8 cellular contexts compared by ENCODE assay signal in the genomic region with DNA sequence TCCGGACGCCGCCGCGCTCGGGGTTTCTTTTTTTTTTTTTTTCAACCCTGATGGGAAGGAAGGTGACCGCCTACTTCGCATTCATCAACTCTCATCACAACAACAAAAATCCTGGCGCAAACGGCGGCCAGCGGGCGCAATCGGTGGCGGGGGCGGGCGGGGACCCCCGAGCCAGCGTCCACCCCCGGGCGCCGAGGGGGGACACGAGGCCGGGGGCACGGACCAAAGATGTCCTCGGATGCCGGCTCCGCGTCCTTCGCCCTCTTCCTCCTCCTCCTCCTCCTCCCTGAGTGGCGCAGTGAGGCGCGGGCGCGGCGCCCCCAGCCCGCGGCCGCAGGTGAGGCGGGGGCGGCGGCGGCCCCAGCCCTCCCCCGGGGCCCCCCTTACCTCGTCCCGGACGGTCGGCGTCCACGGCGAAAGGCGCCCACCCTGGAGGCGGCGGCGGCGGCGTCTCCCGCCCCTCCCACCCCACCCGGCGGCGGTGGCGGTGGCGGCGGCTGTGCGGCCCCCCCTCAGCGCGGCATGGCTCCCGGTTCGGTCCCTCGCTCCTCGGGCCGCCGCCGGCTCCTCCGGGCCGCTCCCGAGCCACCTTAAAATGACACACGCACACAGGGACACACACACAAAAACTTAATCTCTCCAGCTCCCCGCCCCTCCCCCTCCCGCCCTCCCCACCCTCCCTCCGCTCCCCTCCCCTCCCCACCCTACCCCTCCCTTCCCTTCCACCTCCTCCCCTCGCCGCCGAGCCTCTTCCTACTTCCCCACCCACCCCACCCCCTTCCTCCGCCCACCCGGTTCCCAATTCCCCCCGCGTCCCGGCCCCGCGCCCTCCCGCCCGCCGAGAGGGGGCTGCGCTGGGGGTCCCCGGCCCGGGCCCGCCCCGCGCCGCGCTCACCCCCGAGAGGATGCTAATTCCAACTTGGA. TPM values are rescaled to one million over a fixed set of nuclear protein-coding genes. Genes with fewer than 3 reads are reported as not detected.
DNase-seq lines count a peak whose midpoint lies in the region; ATAC-seq, FAIRE-seq and TF ChIP-seq lines count a peak whose summit lies in the region.

Gene CTBP2, minus strand, starts transcription at position 632 of the 924 bp plus-strand sequence.

- H3K27me3 ChIP-seq in A673 (replicated peaks; ENCODE audit: insufficient read depth, low read depth, low read length, poor library complexity) = no peaks in the 10 kb centered on the region
- H3K27me3 ChIP-seq in duodenal mucosa (ENCODE audit: control insufficient read depth in 1 of 2, insufficient read depth in 2 of 2, low read length in 2 of 2) = no peaks in the 10 kb centered on the region
- peaks cover 3 to 63% of the 10 kb centered on the region in 2 experiments for H3K27me3 ChIP-seq in HepG2 (ENCODE audit: control insufficient read depth in 1 of 2, insufficient read depth in 2 of 2, low read length in 2 of 2)
- H3K27me3 ChIP-seq in stomach = no peaks in the 10 kb centered on the region

- POLR2A ChIA-PET in A673 (lab: Charles Lee; ENCODE audit: low non-redundant PET) (interaction anchor here (0.6 kb wide), 1 partner anchor 19 kb away, joined by 9 read pairs; no protein-coding TSS in a partner anchor), HepG2 (lab: Yijun Ruan, JAX) (no interaction called here)

- H3K4me3 ChIP-seq in A673 (ENCODE audit: low read depth, low read length, poor library complexity, severe bottlenecking) (peak within 1 kb of the TSS; percentile 91), duodenal mucosa (ENCODE audit: low read depth in 1 of 2, low read length in 2 of 2) (peak within 1 kb of the TSS; percentile 63 to 75), HepG2 (replicated peaks in 1 of 3; ENCODE audit: insufficient read depth in 1 of 3, low read depth in 2 of 3, low read length in 3 of 3) (peak within 1 kb of the TSS in 2 of 3 experiments; percentile 23 to 40; a peak in 4 of 6 replicates), stomach (peak within 1 kb of the TSS; percentile 78 to 92 (median 88))

- in situ Hi-C loops in GM13976 (cut with MboI; ENCODE audit: low sequenced_read_pairs, unreplicated experiment) = no loop called here
- in situ Hi-C loops in HepG2 (cut with HindIII; ENCODE audit: extremely low pct_ligation_motif_present, low pct_unique_long_range_greater_than_20kb) = no loop called here

- H4K20me1 ChIP-seq in HepG2 (ENCODE audit: insufficient read depth, low read length) = no peaks in the 10 kb centered on the region

- H3K9me3 ChIP-seq in A673 (ENCODE audit: low read depth, low read length, poor library complexity, severe bottlenecking) = no peaks in the 10 kb centered on the region
- H3K9me3 ChIP-seq in duodenal mucosa (ENCODE audit: control insufficient read depth in 1 of 2, low read length in 2 of 2) = no peaks in the 10 kb centered on the region
- no peaks in the 10 kb centered on the region for H3K9me3 ChIP-seq in HepG2 (ENCODE audit: low read length)
- H3K9me3 ChIP-seq in stomach = no peaks in the 10 kb centered on the region

- H3K4me2 ChIP-seq in HepG2 (ENCODE audit: low read depth, low read length) = peak within 1 kb of the TSS; percentile 27; the same call in 1 of the 2 replicates

- BruUV-seq in A673 (replicated peaks; lab: Mats Ljungman, UMichigan) = no TSS peak
- BruUV-seq in HepG2 (replicated peaks; lab: Mats Ljungman, UMichigan) = no TSS peak

- H3K9ac ChIP-seq in duodenal mucosa (ENCODE audit: low read depth in 1 of 2, low read length in 2 of 2) (peak within 1 kb of the TSS; percentile 54 to 61), HepG2 (ENCODE audit: insufficient read depth, low read depth, low read length) (no peak within 1 kb of the TSS)

- H3K27ac ChIP-seq in A673 (ENCODE audit: low read depth, low read length, poor library complexity, severe bottlenecking) (peak within 1 kb of the TSS; percentile 87), duodenal mucosa (ENCODE audit: low read depth, low read length) (peak within 1 kb of the TSS; percentile 88), HepG2 (ENCODE audit: extremely low read length, insufficient read depth, low read length) (no peak within 1 kb of the TSS), stomach (peak within 1 kb of the TSS; percentile 96 to 100 (median 98))

- no peak for TF ChIP-seq RAD21 in HepG2 (CRISPR knock-in tag; IDR thresholded peaks at IDR 0.05)

- H3K36me3 ChIP-seq in A673 (ENCODE audit: insufficient read depth, low read length, poor library complexity, severe bottlenecking) = no peaks in the 10 kb centered on the region
- no peaks in the 10 kb centered on the region for H3K36me3 ChIP-seq in duodenal mucosa (ENCODE audit: control insufficient read depth in 1 of 2, insufficient read depth in 2 of 2, low read length in 2 of 2)
- no peaks in the 10 kb centered on the region for H3K36me3 ChIP-seq in HepG2 (replicated peaks in 1 of 2; ENCODE audit: control insufficient read depth in 1 of 2, insufficient read depth in 2 of 2, low read length in 2 of 2)
- H3K36me3 ChIP-seq in stomach = no peaks in the 10 kb centered on the region

- CTCF ChIA-PET in A673 (lab: Charles Lee) (interaction anchor here (0.6 kb wide), 1 partner anchor 326 kb away, joined by 3 read pairs; no protein-coding TSS in a partner anchor), HepG2 (lab: Yijun Ruan, JAX; ENCODE audit: low intra/inter-chr PET ratio, low total read pairs) (no interaction called here)

- H3K79me2 ChIP-seq in HepG2 (ENCODE audit: insufficient read depth, low read length) = no peaks in the 10 kb centered on the region

- TF ChIP-seq POLR2A in HepG2 (IDR thresholded peaks at IDR 0.05; ENCODE audit: insufficient read depth in 1 of 2, low read depth in 2 of 2, low read length in 2 of 2) (no peak), stomach (IDR thresholded peaks at IDR 0.05) (no peak)

- H2AFZ ChIP-seq in HepG2 (ENCODE audit: low read length) = no peak within 1 kb of the TSS

- 6% methylated on average over 43 of the region's 103 CpGs for WGBS in HepG2 (ENCODE audit: low lambda C conversion rate)
- WGBS in stomach, 5 donors = 0 to 1% (median 0%) methylated on average over 40 to 98 of the region's 103 CpGs

- no peak for FAIRE-seq in HepG2 (lab: Jason Lieb, UNC)

- DNase-seq in A673 (ENCODE audit: low spot score) (peak; percentile 84), GM13976 (ENCODE audit: low spot score) (peak; percentile 56), RPMI7951 (ENCODE audit: low read depth) (peak; percentile 54), HepG2 (ENCODE audit: low spot score) (no peak), stomach (peak; percentile 54), NCI-H2029 (lab: John Stamatoyannopoulos, UW) (no peak)
- DNase-seq in stimulated activated naive CD4-positive, alpha-beta T cell (lab: John Stamatoyannopoulos, UW) = no peak

- intact Hi-C loops in A673 (cut with micrococcal nuclease; ENCODE audit: unreplicated experiment) = loop anchor here (2.0 to 10.0 kb wide), 2 partner anchors 105 to 469 kb away; no protein-coding TSS in a partner anchor
- intact Hi-C loops in HepG2 (cut with micrococcal nuclease; ENCODE audit: unreplicated experiment) = no loop called here
- intact Hi-C loops in stomach (cut with DNase I; ENCODE audit: low total_unique reads) = no loop called here

- no peak for TF ChIP-seq CTCF in A673 (conservative IDR thresholded peaks at IDR 0.05; ENCODE audit: low read depth, low read length)
- TF ChIP-seq CTCF in GM13976 (IDR thresholded peaks at IDR 0.05; ENCODE audit: borderline replicate concordance, control extremely low read depth, extremely low read depth, insufficient read depth, missing control alignments) = no peak
- no peak for TF ChIP-seq CTCF in HepG2 (CRISPR knock-in tag; IDR thresholded peaks at IDR 0.05)
- TF ChIP-seq CTCF in stomach (IDR thresholded peaks at IDR 0.05) = no peak

- peaks cover 39% of the 10 kb centered on the region for H3K4me1 ChIP-seq in A673 (ENCODE audit: insufficient read depth, low read length, poor library complexity, severe bottlenecking)
- peaks cover 12 to 20% of the 10 kb centered on the region in 2 donors for H3K4me1 ChIP-seq in duodenal mucosa (ENCODE audit: control insufficient read depth in 1 of 2, insufficient read depth in 2 of 2, low read length in 2 of 2)
- H3K4me1 ChIP-seq in HepG2 (ENCODE audit: insufficient read depth, low read length) = peaks cover 6% of the 10 kb centered on the region; the same call in 1 of the 2 replicates
- peaks cover 25 to 46% (median 38%) of the 10 kb centered on the region in 4 donors for H3K4me1 ChIP-seq in stomach

- no peak for TF ChIP-seq EP300 in HepG2 (IDR thresholded peaks at IDR 0.05; ENCODE audit: low read depth in 2 of 2, low read length in 2 of 2)
- no peak for TF ChIP-seq EP300 in HepG2 (CRISPR knock-in tag; IDR thresholded peaks at IDR 0.05; ENCODE audit: borderline replicate concordance)
- no peak for TF ChIP-seq EP300 in stomach (IDR thresholded peaks at IDR 0.05)

- no peak for ATAC-seq in HepG2

RNA-seq across cellular contexts. Expression of gene CTBP2, which starts in this region (rescaled TPM):
- total RNA-seq in A673 (2021) = 77.8 and 81.7 TPM in 2 replicates
- total RNA-seq in RPMI7951 (2014; rRNA removed; shearing (Covaris generic)) = 45.4 and 48.1 TPM in 2 replicates
- total RNA-seq in HepG2 (2016; rRNA removed; fragmentation: Illumina TruSeq; extraction: Trizol) = not detected in 2 replicates
- not detected in 2 replicates for total RNA-seq in HepG2 (2016; cell fraction: cytosol; rRNA removed; fragmentation: Illumina TruSeq; extraction: Trizol; ENCODE audit: low read depth)
- not detected in 2 replicates for total RNA-seq in HepG2 (2016; cell fraction: insoluble cytoplasmic fraction; rRNA removed; fragmentation: Illumina TruSeq; extraction: Trizol)
- total RNA-seq in HepG2 (2016; cell fraction: membrane; rRNA removed; fragmentation: Illumina TruSeq; extraction: Trizol) = not detected in 2 replicates
- total RNA-seq in HepG2 (2016; cell fraction: nucleus; rRNA removed; fragmentation: Illumina TruSeq; extraction: Trizol) = not detected in 2 replicates
- polyA plus RNA-seq in HepG2 (2011; rRNA removed) = 0.08 TPM in 1 of 2 replicates, not detected in the other
- polyA plus RNA-seq in HepG2 (2011; cell fraction: cytosol; rRNA removed) = 0.04 and 0.05 TPM in 2 replicates
- 0.02 TPM in 1 of 2 replicates, not detected in the other for polyA plus RNA-seq in HepG2 (2011; cell fraction: nucleus; rRNA removed)
- polyA plus RNA-seq in HepG2 (2012) = 0.08 TPM in 2 replicates
- not detected in 2 replicates for polyA plus RNA-seq in HepG2 (2016; cell fraction: cytosol; fragmentation: Illumina TruSeq; extraction: Trizol; ENCODE audit: low read depth)
- not detected in 2 replicates for polyA plus RNA-seq in HepG2 (2016; cell fraction: insoluble cytoplasmic fraction; fragmentation: Illumina TruSeq; extraction: Trizol; ENCODE audit: low read depth)
- not detected in 2 replicates for polyA plus RNA-seq in HepG2 (2016; cell fraction: membrane; fragmentation: Illumina TruSeq; extraction: Trizol; ENCODE audit: low read depth)
- not detected in 2 replicates for polyA plus RNA-seq in HepG2 (2016; cell fraction: nucleus; fragmentation: Illumina TruSeq; extraction: Trizol; ENCODE audit: insufficient read depth, low read depth)
- 1.2 and 101 TPM in 2 replicates for polyA minus RNA-seq in HepG2 (2011; rRNA and poly(A)+ RNA removed; ENCODE audit: low replicate concordance)
- 0.49 and 0.53 TPM in 2 replicates for polyA minus RNA-seq in HepG2 (2011; cell fraction: cytosol; rRNA and poly(A)+ RNA removed)
- 0.39 TPM in 1 of 2 replicates, not detected in the other for polyA minus RNA-seq in HepG2 (2011; cell fraction: nucleus; rRNA and poly(A)+ RNA removed)
- 100 to 1,000 TPM in 2 of 5 donors, 10 to 100 TPM in 3; 58.6 to 169 (median 80.5) TPM for total RNA-seq in stomach
- polyA plus RNA-seq in stomach = 10 to 100 TPM; 21.3 to 41.2 (median 34.6) TPM

Comparison
In these comparisons a context has a peak if more than half of its experiments do, and no peak if none do; other contexts are left out.
1. RNA of gene CTBP2 (total RNA-seq): 58.6 to 169 TPM in stomach, 77.8 to 81.7 TPM in A673 and 45.4 to 48.1 TPM in RPMI7951; not detected in HepG2; every median in the first group is over 10 times any median in the second.
2. RNA of gene CTBP2 (polyA plus RNA-seq): 21.3 to 41.2 TPM in stomach; 0.02 to 0.08 TPM in HepG2; every median in the first group is over 10 times any median in the second.
3. DNase-seq: peak in A673 (single experiment), GM13976 (single experiment), RPMI7951 (single experiment) and stomach (single experiment); none in HepG2 (single experiment), NCI-H2029 (single experiment) and stimulated activated naive CD4-positive, alpha-beta T cell (0 of 6).
4. H3K4me3 ChIP-seq: peak in every context shown above with its lines; median percentile 91 in A673; 88 in stomach; 69 in duodenal mucosa; 32 in HepG2.